Comparison of ENCODE assay signal across 1 cellular context in genomic region chr2:72126186-72127100, GRCh38.
TF ChIP-seq lines count a peak whose summit lies in the region.

No MANE protein-coding gene starts in this region.

TF ChIP-seq in HepG2, 621 proteins besides CTCF, POLR2A, EP300 and RAD21:
- peak; percentile 29; the same call in 1 of the 2 replicates for TF ChIP-seq RAD51 (IDR thresholded peaks at IDR 0.05; ENCODE audit: borderline replicate concordance)
- no peak for TF ChIP-seq KLF6 (CRISPR knock-in tag; IDR thresholded peaks at IDR 0.05)
- TF ChIP-seq ZMYM3 (CRISPR knock-in tag; IDR thresholded peaks at IDR 0.05), result no peak
- no peak for TF ChIP-seq ZBTB1 (CRISPR knock-in tag; IDR thresholded peaks at IDR 0.05; ENCODE audit: borderline replicate concordance)
- no peak for TF ChIP-seq ZNF274 (CRISPR knock-in tag; IDR thresholded peaks at IDR 0.05)
- no peak for TF ChIP-seq IRF2 (CRISPR knock-in tag; IDR thresholded peaks at IDR 0.05)
